ENCODE assay signal across 10 cellular contexts in the genomic region with DNA sequence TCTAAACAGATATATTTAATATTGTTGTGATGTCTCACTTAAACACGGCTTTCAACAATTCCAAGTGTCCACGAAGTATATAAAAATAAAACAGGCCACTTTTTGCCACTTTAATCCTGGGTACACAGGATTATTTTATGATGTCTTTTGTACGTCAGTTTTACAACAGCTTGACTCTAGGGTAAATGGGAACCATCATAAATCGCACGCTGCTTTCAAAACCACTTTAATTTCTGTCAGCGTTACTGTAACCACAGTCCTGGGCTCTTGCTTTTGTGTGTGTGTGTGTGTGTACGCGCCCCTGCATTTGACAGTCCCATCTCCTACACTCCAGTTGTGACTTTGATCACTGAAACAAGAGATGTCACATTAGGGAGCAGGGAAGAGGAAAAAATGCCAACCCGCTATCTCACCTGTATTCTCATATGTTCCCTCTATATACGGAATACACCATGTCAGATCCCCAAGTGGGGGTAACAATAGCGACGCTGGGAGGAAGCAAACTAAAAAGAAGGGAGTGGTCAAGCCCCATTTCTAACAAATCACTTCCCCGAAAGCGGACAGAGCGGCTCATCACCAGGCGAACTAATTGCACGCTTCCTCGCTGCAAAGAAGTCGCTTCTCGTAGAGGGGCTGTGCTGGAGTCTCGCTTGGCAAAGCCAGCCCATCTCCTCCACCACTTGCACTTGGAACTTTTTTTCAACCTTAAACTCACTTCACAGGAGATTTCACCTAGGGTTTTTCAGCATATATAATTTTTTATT. TPM values are rescaled to one million over a fixed set of nuclear protein-coding genes. Genes with fewer than 3 reads are reported as not detected.
DNase-seq lines count a peak whose midpoint lies in the region; ATAC-seq and TF ChIP-seq lines count a peak whose summit lies in the region.
"Had no signal": no experiment of that assay in that cellular context is flagged by ENCODE, and none has a peak within 500 bp of the region (broad histone marks: within the 10 kb centered on the region; RNA-seq: fewer than 3 reads in every experiment).

No MANE protein-coding gene starts in this region.

- intact Hi-C loops in heart right ventricle (cut with DNase I): loop anchor here in 2 of 10 donors (5.0 to 10.0 kb wide), 2 partner anchors 142 to 145 kb away; no protein-coding TSS in a partner anchor
- intact Hi-C loops in Right ventricle myocardium superior (cut with DNase I): no loop called here
- intact Hi-C loops in mucosa of descending colon (cut with DNase I, micrococcal nuclease): no loop called here
- intact Hi-C loops in activated T-helper 1 cell treated with anti-CD3 and anti-CD28 coated beads, Interleukin-12 subunit alpha, Interleukin-12 subunit beta, Interleukin-2, Interleukin-4 antibody, amounts not matched to agents 30 ng/mL and 10 ng/mL and 1 ng/mL, durations not matched to agents 14 hours and 24 hours and 36 hours (cut with micrococcal nuclease): no loop called here

- peak overlapping the region in 6 of 10 donors; percentile 75 to 87 (median 78) for H3K27ac ChIP-seq in heart right ventricle

- no peak for TF ChIP-seq CTCF in heart right ventricle (IDR thresholded peaks at IDR 0.05)
- TF ChIP-seq CTCF in mucosa of descending colon (IDR thresholded peaks at IDR 0.05): no peak

- no peaks in the 10 kb centered on the region for H3K4me1 Mint-ChIP-seq in activated T-helper 1 cell treated with anti-CD3 and anti-CD28 coated beads, Interleukin-12 subunit alpha, Interleukin-12 subunit beta, Interleukin-2, Interleukin-4 antibody, amounts not matched to agents 30 ng/mL and 10 ng/mL and 1 ng/mL, durations not matched to agents 14 hours and 24 hours and 36 hours (ENCODE audit: low read depth)
- H3K4me1 Mint-ChIP-seq: stimulated activated effector memory CD8-positive, alpha-beta T cell treated with anti-CD3 and anti-CD28 coated beads, Interleukin-12 subunit alpha, Interleukin-12 subunit beta, amount 100 ng/mL, for 72 hours; T-helper 17 cell had no signal

- no peaks in the 10 kb centered on the region for H3K36me3 Mint-ChIP-seq in activated T-helper 1 cell treated with anti-CD3 and anti-CD28 coated beads, Interleukin-12 subunit alpha, Interleukin-12 subunit beta, Interleukin-2, Interleukin-4 antibody, amounts not matched to agents 30 ng/mL and 10 ng/mL and 1 ng/mL, durations not matched to agents 14 hours and 24 hours and 36 hours (ENCODE audit: low read depth)
- H3K36me3 Mint-ChIP-seq: stimulated activated effector memory CD8-positive, alpha-beta T cell treated with anti-CD3 and anti-CD28 coated beads, Interleukin-12 subunit alpha, Interleukin-12 subunit beta, amount 100 ng/mL, for 72 hours had no signal

- DNase-seq in heart right ventricle (no peak), Right ventricle myocardium superior (no peak), ecto neural progenitor cell (ENCODE audit: low spot score) (peak; percentile 54), mucosa of descending colon (peak in 1 of 3 donors; percentile 25), erythroblast (lab: John Stamatoyannopoulos, UW) (no peak), UCSD-AML1 (lab: John Stamatoyannopoulos, UW; ENCODE audit: unreplicated experiment) (no peak), NCI-H345 (lab: John Stamatoyannopoulos, UW) (no peak)
- DNase-seq in activated T-helper 1 cell treated with anti-CD3 and anti-CD28 coated beads, Interleukin-12 subunit alpha, Interleukin-12 subunit beta, Interleukin-2, Interleukin-4 antibody, amounts not matched to agents 30 ng/mL and 10 ng/mL and 1 ng/mL, durations not matched to agents 14 hours and 24 hours and 36 hours (ENCODE audit: low spot score): no peak
- DNase-seq: T-helper 17 cell had no signal

- H3K4me1 ChIP-seq in heart right ventricle (peaks cover 0 to 35% (median 22%) of the 10 kb centered on the region in 9 donors), mucosa of descending colon (ENCODE audit: low read depth) (peaks cover 10% of the 10 kb centered on the region)

- no peak overlapping the region for H3K27ac Mint-ChIP-seq in activated T-helper 1 cell treated with anti-CD3 and anti-CD28 coated beads, Interleukin-12 subunit alpha, Interleukin-12 subunit beta, Interleukin-2, Interleukin-4 antibody, amounts not matched to agents 30 ng/mL and 10 ng/mL and 1 ng/mL, durations not matched to agents 14 hours and 24 hours and 36 hours
- H3K27ac Mint-ChIP-seq: stimulated activated effector memory CD8-positive, alpha-beta T cell treated with anti-CD3 and anti-CD28 coated beads, Interleukin-12 subunit alpha, Interleukin-12 subunit beta, amount 100 ng/mL, for 72 hours; T-helper 17 cell had no signal

- H3K27me3 Mint-ChIP-seq in activated T-helper 1 cell treated with anti-CD3 and anti-CD28 coated beads, Interleukin-12 subunit alpha, Interleukin-12 subunit beta, Interleukin-2, Interleukin-4 antibody, amounts not matched to agents 30 ng/mL and 10 ng/mL and 1 ng/mL, durations not matched to agents 14 hours and 24 hours and 36 hours (ENCODE audit: insufficient read depth): peaks cover 38% of the 10 kb centered on the region

- H3K9me3 Mint-ChIP-seq in activated T-helper 1 cell treated with anti-CD3 and anti-CD28 coated beads, Interleukin-12 subunit alpha, Interleukin-12 subunit beta, Interleukin-2, Interleukin-4 antibody, amounts not matched to agents 30 ng/mL and 10 ng/mL and 1 ng/mL, durations not matched to agents 14 hours and 24 hours and 36 hours: no peaks in the 10 kb centered on the region

- ATAC-seq in heart right ventricle: peak in 2 of 8 donors; percentile 9 to 14
- ATAC-seq in Right ventricle myocardium superior (ENCODE audit: poor library complexity): no peak
- peak; percentile 27 for ATAC-seq in mucosa of descending colon
- ATAC-seq: stimulated activated effector memory CD8-positive, alpha-beta T cell treated with anti-CD3 and anti-CD28 coated beads, Interleukin-12 subunit alpha, Interleukin-12 subunit beta, amount 100 ng/mL, for 72 hours; T-helper 17 cell had no signal

- H3K27me3 ChIP-seq in heart right ventricle: peaks cover 0 to 78% (median 64%) of the 10 kb centered on the region in 7 donors

- WGBS in heart right ventricle, 2 donors: 28 to 30% methylated on average over 21 of the region's 21 CpGs

- H3K4me3 ChIP-seq in heart right ventricle (peak overlapping the region; percentile 39 to 75 (median 64)), mucosa of descending colon (peak overlapping the region; percentile 3)

- no peaks in the 10 kb centered on the region for H3K9me3 ChIP-seq in heart right ventricle
- no peaks in the 10 kb centered on the region for H3K9me3 ChIP-seq in mucosa of descending colon

- H3K4me3 Mint-ChIP-seq in activated T-helper 1 cell treated with anti-CD3 and anti-CD28 coated beads, Interleukin-12 subunit alpha, Interleukin-12 subunit beta, Interleukin-2, Interleukin-4 antibody, amounts not matched to agents 30 ng/mL and 10 ng/mL and 1 ng/mL, durations not matched to agents 14 hours and 24 hours and 36 hours: no peak overlapping the region
- H3K4me3 Mint-ChIP-seq: stimulated activated effector memory CD8-positive, alpha-beta T cell treated with anti-CD3 and anti-CD28 coated beads, Interleukin-12 subunit alpha, Interleukin-12 subunit beta, amount 100 ng/mL, for 72 hours; T-helper 17 cell had no signal

- H3K36me3 ChIP-seq in heart right ventricle (no peaks in the 10 kb centered on the region), mucosa of descending colon (ENCODE audit: low read depth) (no peaks in the 10 kb centered on the region)

- TF ChIP-seq POLR2A in erythroblast (IDR thresholded peaks at IDR 0.05; ENCODE audit: low read length): no peak

RNA-seq across cellular contexts. Expression of a gene that starts 1.1 kb away (rescaled TPM):
- total RNA-seq in heart right ventricle (1 to 10 TPM; 2.2 to 7.3 (median 4.1) TPM), Right ventricle myocardium superior (3.9 TPM), mucosa of descending colon (100 to 1,000 TPM in 1 of 3 donors, 10 to 100 TPM in 1, 1 to 10 TPM in 1; 8.2 to 192 (median 12.0) TPM)
- under 1 TPM; 0.49 to 0.59 TPM for polyA plus RNA-seq in heart right ventricle
- not detected in 2 replicates for total RNA-seq in activated T-helper 1 cell treated with anti-CD3 and anti-CD28 coated beads, Interleukin-12 subunit alpha, Interleukin-12 subunit beta, Interleukin-2, Interleukin-4 antibody, amounts not matched to agents 30 ng/mL and 10 ng/mL and 1 ng/mL, durations not matched to agents 14 hours and 24 hours and 36 hours
- total RNA-seq: T-helper 17 cell had no signal
